ENCODE assay signal across 1 cellular context in the genomic region with DNA sequence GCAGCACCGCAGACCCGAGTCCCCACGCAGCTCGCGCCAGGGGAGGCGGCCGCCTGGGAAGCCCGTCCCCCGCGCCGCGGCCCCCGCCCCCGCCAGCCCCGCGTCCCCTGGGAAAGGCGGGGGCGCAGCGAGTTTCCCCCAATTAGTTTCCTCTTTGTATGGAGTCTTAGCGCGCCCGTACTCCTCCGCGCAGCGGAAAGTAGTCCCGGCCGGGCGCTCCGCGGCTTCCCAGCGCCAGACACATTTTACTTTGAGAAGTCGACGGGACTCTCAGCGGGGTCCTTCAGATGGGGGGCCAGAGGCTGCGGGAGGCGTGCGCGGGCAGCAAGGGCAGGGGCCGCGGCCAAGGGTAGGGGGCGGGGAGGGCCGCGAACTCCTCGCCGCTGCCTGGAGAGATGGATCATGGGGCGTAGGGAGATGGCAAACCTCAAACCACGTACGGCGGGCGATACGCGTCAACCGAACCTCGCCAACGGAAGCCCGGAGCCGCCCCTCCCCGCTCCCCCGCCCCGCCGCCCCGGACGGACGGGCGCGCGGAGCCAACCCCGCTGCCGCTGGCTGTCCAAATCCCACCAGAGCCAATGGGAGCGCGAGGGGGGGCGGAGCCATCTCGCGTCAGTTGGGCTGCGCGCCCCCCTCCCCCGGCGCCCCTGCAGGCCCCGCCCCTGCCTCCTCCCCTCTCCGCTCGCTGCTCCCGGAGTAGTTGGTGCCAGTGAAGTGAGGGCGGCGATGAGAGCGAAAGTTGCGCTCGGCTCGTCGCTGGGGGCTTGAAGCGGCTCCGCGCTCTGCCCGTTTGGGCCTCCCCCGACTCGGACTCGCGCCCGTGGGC.
TF ChIP-seq lines count a peak whose summit lies in the region.

A gene (plus strand): TSS at position 706 of the 829 bp plus-strand sequence. CDS start 238 bp downstream, outside the sequence.

TF ChIP-seq in HEK293, 187 proteins besides CTCF, POLR2A, EP300 and RAD21 (continued from another document and continues in another):
- TF ChIP-seq KLF7 (tag by site-specific recombination; IDR thresholded peaks at IDR 0.05; ENCODE audit: borderline replicate concordance) (peak; percentile 85), PRDM1 (tag by site-specific recombination; IDR thresholded peaks at IDR 0.05) (no peak), ZNF660 (tag by site-specific recombination; IDR thresholded peaks at IDR 0.05) (peak; percentile 86), ZNF416 (tag by site-specific recombination; IDR thresholded peaks at IDR 0.05) (no peak), HOXC10 (CRISPR knock-in tag; IDR thresholded peaks at IDR 0.05) (no peak), ZNF121 (tag by site-specific recombination; IDR thresholded peaks at IDR 0.05) (peak; percentile 49; the same call in 1 of the 2 replicates), ZNF112 (tag by site-specific recombination; IDR thresholded peaks at IDR 0.05) (no peak), SALL2 (tag by site-specific recombination; IDR thresholded peaks at IDR 0.05; ENCODE audit: borderline replicate concordance) (no peak), ZNF239 (tag by site-specific recombination; IDR thresholded peaks at IDR 0.05) (0 out of 2 replicates have a peak, but pooled peaks have one; percentile 33), ZNF777 (tag by site-specific recombination; IDR thresholded peaks at IDR 0.05; ENCODE audit: borderline replicate concordance) (peak; percentile 71; the same call in 1 of the 2 replicates), SP2 (tag by site-specific recombination; IDR thresholded peaks at IDR 0.05) (peak; percentile 72; the same call in 1 of the 2 replicates), GFI1B (tag by site-specific recombination; IDR thresholded peaks at IDR 0.05) (no peak), ZNF324 (tag by site-specific recombination; IDR thresholded peaks at IDR 0.05) (peak; percentile 91), ZNF248 (tag by site-specific recombination; IDR thresholded peaks at IDR 0.05) (no peak), TCF7L2 (IDR thresholded peaks at IDR 0.05; ENCODE audit: borderline replicate concordance, low read depth, low read length) (no peak), ZNF549 (tag by site-specific recombination; IDR thresholded peaks at IDR 0.05) (no peak), ZNF16 (tag by site-specific recombination; IDR thresholded peaks at IDR 0.05; ENCODE audit: low read depth) (no peak), ZNF211 (tag by site-specific recombination; IDR thresholded peaks at IDR 0.05; ENCODE audit: low read depth) (no peak), KLF9 (tag by site-specific recombination; IDR thresholded peaks at IDR 0.05; ENCODE audit: low read depth) (peak; percentile 87), GLI4 (tag by site-specific recombination; IDR thresholded peaks at IDR 0.05) (peak; percentile 46; the same call in 1 of the 2 replicates)
- TF ChIP-seq, protein P1, sequence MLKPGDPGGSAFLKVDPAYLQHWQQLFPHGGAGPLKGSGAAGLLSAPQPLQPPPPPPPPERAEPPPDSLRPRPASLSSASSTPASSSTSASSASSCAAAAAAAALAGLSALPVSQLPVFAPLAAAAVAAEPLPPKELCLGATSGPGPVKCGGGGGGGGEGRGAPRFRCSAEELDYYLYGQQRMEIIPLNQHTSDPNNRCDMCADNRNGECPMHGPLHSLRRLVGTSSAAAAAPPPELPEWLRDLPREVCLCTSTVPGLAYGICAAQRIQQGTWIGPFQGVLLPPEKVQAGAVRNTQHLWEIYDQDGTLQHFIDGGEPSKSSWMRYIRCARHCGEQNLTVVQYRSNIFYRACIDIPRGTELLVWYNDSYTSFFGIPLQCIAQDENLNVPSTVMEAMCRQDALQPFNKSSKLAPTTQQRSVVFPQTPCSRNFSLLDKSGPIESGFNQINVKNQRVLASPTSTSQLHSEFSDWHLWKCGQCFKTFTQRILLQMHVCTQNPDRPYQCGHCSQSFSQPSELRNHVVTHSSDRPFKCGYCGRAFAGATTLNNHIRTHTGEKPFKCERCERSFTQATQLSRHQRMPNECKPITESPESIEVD (tag by site-specific recombination; IDR thresholded peaks at IDR 0.05): 0 out of 2 replicates have a peak, but pooled peaks have one; percentile 28
- TF ChIP-seq, protein P2, sequence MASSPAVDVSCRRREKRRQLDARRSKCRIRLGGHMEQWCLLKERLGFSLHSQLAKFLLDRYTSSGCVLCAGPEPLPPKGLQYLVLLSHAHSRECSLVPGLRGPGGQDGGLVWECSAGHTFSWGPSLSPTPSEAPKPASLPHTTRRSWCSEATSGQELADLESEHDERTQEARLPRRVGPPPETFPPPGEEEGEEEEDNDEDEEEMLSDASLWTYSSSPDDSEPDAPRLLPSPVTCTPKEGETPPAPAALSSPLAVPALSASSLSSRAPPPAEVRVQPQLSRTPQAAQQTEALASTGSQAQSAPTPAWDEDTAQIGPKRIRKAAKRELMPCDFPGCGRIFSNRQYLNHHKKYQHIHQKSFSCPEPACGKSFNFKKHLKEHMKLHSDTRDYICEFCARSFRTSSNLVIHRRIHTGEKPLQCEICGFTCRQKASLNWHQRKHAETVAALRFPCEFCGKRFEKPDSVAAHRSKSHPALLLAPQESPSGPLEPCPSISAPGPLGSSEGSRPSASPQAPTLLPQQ (tag by site-specific recombination; IDR thresholded peaks at IDR 0.05): peak; percentile 80
- TF ChIP-seq, protein P3, sequence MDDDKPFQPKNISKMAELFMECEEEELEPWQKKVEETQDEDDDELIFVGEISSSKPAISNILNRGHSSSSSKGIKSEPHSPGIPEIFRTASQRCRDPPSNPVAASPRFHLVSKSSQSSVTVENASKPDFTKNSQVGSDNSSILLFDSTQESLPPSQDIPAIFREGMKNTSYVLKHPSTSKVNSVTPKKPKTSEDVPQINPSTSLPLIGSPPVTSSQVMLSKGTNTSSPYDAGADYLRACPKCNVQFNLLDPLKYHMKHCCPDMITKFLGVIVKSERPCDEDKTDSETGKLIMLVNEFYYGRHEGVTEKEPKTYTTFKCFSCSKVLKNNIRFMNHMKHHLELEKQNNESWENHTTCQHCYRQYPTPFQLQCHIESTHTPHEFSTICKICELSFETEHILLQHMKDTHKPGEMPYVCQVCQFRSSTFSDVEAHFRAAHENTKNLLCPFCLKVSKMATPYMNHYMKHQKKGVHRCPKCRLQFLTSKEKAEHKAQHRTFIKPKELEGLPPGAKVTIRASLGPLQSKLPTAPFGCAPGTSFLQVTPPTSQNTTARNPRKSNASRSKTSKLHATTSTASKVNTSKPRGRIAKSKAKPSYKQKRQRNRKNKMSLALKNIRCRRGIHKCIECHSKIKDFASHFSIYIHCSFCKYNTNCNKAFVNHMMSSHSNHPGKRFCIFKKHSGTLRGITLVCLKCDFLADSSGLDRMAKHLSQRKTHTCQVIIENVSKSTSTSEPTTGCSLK (tag by site-specific recombination; IDR thresholded peaks at IDR 0.05): no peak
- TF ChIP-seq, protein P4, sequence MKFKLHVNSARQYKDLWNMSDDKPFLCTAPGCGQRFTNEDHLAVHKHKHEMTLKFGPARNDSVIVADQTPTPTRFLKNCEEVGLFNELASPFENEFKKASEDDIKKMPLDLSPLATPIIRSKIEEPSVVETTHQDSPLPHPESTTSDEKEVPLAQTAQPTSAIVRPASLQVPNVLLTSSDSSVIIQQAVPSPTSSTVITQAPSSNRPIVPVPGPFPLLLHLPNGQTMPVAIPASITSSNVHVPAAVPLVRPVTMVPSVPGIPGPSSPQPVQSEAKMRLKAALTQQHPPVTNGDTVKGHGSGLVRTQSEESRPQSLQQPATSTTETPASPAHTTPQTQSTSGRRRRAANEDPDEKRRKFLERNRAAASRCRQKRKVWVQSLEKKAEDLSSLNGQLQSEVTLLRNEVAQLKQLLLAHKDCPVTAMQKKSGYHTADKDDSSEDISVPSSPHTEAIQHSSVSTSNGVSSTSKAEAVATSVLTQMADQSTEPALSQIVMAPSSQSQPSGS (tag by site-specific recombination; IDR thresholded peaks at IDR 0.05; ENCODE audit: low read depth): no peak
- TF ChIP-seq, protein P5, sequence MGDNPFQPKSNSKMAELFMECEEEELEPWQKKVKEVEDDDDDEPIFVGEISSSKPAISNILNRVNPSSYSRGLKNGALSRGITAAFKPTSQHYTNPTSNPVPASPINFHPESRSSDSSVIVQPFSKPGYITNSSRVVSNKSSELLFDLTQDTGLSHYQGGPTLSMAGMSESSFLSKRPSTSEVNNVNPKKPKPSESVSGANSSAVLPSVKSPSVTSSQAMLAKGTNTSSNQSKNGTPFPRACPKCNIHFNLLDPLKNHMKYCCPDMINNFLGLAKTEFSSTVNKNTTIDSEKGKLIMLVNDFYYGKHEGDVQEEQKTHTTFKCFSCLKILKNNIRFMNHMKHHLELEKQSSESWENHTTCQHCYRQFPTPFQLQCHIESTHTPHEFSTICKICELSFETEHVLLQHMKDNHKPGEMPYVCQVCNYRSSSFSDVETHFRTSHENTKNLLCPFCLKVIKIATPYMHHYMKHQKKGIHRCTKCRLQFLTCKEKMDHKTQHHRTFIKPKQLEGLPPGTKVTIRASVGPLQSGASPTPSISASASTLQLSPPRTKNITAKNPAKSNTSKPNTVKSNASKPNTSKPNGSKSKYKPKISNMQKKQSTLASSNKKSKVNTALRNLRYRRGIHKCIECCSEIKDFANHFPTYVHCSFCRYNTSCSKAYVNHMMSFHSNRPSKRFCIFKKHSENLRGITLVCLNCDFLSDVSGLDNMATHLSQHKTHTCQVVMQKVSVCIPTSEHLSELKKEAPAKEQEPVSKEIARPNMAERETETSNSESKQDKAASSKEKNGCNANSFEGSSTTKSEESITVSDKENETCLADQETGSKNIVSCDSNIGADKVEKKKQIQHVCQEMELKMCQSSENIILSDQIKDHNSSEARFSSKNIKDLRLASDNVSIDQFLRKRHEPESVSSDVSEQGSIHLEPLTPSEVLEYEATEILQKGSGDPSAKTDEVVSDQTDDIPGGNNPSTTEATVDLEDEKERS (tag by site-specific recombination; IDR thresholded peaks at IDR 0.05): peak; percentile 74
- TF ChIP-seq, protein P6, sequence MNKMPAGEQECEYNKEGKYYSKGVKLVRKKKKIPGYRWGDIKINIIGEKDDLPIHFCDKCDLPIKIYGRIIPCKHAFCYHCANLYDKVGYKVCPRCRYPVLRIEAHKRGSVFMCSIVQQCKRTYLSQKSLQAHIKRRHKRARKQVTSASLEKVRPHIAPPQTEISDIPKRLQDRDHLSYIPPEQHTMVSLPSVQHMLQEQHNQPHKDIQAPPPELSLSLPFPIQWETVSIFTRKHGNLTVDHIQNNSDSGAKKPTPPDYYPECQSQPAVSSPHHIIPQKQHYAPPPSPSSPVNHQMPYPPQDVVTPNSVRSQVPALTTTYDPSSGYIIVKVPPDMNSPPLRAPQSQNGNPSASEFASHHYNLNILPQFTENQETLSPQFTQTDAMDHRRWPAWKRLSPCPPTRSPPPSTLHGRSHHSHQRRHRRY (tag by site-specific recombination; IDR thresholded peaks at IDR 0.05): no peak
- TF ChIP-seq, protein P7, sequence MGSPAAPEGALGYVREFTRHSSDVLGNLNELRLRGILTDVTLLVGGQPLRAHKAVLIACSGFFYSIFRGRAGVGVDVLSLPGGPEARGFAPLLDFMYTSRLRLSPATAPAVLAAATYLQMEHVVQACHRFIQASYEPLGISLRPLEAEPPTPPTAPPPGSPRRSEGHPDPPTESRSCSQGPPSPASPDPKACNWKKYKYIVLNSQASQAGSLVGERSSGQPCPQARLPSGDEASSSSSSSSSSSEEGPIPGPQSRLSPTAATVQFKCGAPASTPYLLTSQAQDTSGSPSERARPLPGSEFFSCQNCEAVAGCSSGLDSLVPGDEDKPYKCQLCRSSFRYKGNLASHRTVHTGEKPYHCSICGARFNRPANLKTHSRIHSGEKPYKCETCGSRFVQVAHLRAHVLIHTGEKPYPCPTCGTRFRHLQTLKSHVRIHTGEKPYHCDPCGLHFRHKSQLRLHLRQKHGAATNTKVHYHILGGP (tag by site-specific recombination; IDR thresholded peaks at IDR 0.05): no peak
- TF ChIP-seq, protein P8, sequence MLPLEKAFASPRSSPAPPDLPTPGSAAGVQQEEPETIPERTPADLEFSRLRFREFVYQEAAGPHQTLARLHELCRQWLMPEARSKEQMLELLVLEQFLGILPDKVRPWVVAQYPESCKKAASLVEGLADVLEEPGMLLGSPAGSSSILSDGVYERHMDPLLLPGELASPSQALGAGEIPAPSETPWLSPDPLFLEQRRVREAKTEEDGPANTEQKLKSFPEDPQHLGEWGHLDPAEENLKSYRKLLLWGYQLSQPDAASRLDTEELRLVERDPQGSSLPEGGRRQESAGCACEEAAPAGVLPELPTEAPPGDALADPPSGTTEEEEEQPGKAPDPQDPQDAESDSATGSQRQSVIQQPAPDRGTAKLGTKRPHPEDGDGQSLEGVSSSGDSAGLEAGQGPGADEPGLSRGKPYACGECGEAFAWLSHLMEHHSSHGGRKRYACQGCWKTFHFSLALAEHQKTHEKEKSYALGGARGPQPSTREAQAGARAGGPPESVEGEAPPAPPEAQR (tag by site-specific recombination; IDR thresholded peaks at IDR 0.05): peak; percentile 84
- TF ChIP-seq, protein P9, sequence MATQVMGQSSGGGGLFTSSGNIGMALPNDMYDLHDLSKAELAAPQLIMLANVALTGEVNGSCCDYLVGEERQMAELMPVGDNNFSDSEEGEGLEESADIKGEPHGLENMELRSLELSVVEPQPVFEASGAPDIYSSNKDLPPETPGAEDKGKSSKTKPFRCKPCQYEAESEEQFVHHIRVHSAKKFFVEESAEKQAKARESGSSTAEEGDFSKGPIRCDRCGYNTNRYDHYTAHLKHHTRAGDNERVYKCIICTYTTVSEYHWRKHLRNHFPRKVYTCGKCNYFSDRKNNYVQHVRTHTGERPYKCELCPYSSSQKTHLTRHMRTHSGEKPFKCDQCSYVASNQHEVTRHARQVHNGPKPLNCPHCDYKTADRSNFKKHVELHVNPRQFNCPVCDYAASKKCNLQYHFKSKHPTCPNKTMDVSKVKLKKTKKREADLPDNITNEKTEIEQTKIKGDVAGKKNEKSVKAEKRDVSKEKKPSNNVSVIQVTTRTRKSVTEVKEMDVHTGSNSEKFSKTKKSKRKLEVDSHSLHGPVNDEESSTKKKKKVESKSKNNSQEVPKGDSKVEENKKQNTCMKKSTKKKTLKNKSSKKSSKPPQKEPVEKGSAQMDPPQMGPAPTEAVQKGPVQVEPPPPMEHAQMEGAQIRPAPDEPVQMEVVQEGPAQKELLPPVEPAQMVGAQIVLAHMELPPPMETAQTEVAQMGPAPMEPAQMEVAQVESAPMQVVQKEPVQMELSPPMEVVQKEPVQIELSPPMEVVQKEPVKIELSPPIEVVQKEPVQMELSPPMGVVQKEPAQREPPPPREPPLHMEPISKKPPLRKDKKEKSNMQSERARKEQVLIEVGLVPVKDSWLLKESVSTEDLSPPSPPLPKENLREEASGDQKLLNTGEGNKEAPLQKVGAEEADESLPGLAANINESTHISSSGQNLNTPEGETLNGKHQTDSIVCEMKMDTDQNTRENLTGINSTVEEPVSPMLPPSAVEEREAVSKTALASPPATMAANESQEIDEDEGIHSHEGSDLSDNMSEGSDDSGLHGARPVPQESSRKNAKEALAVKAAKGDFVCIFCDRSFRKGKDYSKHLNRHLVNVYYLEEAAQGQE (tag by site-specific recombination; IDR thresholded peaks at IDR 0.05): no peak
- TF ChIP-seq, protein P10, sequence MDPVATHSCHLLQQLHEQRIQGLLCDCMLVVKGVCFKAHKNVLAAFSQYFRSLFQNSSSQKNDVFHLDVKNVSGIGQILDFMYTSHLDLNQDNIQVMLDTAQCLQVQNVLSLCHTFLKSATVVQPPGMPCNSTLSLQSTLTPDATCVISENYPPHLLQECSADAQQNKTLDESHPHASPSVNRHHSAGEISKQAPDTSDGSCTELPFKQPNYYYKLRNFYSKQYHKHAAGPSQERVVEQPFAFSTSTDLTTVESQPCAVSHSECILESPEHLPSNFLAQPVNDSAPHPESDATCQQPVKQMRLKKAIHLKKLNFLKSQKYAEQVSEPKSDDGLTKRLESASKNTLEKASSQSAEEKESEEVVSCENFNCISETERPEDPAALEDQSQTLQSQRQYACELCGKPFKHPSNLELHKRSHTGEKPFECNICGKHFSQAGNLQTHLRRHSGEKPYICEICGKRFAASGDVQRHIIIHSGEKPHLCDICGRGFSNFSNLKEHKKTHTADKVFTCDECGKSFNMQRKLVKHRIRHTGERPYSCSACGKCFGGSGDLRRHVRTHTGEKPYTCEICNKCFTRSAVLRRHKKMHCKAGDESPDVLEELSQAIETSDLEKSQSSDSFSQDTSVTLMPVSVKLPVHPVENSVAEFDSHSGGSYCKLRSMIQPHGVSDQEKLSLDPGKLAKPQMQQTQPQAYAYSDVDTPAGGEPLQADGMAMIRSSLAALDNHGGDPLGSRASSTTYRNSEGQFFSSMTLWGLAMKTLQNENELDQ (tag by site-specific recombination; IDR thresholded peaks at IDR 0.05; ENCODE audit: low read depth): no peak
